ENCODE assay signal across 1 cellular context in genomic region chr17:63538693-63539595, GRCh38.
TF ChIP-seq lines count a peak whose summit lies in the region.

No MANE protein-coding gene starts in this region.

TF ChIP-seq in HepG2, 621 proteins besides CTCF, POLR2A, EP300 and RAD21:
- TF ChIP-seq ZNF768 (CRISPR knock-in tag; IDR thresholded peaks at IDR 0.05), result peak; percentile 98
- TF ChIP-seq ZNF350 (CRISPR knock-in tag; IDR thresholded peaks at IDR 0.05; ENCODE audit: borderline replicate concordance, low read depth), result 0 out of 2 replicates have a peak, but pooled peaks have one; percentile 25
- TF ChIP-seq HCFC1 (IDR thresholded peaks at IDR 0.05; ENCODE audit: low read depth, low read length), result no peak
- peak; percentile 77; the same call in 1 of the 2 replicates for TF ChIP-seq ZMYM3 (CRISPR knock-in tag; IDR thresholded peaks at IDR 0.05)
- TF ChIP-seq ZNF629 (CRISPR knock-in tag; conservative IDR thresholded peaks at IDR 0.05), result peak; percentile 67
TF ChIP-seq in HepG2: peak in this region for 4.
